Comparison of ENCODE assay signal across 22 cellular contexts in the genomic region with DNA sequence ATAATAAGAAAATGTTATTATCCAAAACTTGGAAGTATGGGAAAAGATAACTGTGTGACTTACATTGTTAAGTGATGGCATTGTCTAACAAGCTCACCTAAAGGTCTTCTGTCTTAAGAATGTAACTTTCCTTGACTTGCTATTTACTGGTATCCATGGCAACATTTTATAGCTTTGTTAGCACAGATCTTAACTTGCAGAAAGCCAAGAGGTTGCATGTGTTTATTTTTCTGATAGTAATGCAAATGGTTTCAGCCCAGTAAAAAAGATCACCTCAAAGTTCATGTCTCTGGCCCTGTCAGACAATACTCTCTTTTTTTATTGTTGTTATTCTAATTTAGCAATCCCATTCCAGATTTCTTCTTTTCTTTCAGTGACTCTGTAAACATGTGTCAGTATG.
DNase-seq lines count a peak whose midpoint lies in the region; ATAC-seq, FAIRE-seq and TF ChIP-seq lines count a peak whose summit lies in the region.
"Had no signal": no experiment of that assay in that cellular context is flagged by ENCODE, and none has a peak within 500 bp of the region (broad histone marks: within the 10 kb centered on the region; RNA-seq: fewer than 3 reads in every experiment).

No MANE protein-coding gene starts in this region.

- TF ChIP-seq CTCF in RWPE1 (conservative IDR thresholded peaks at IDR 0.05; ENCODE audit: low read depth) (no peak), suprapubic skin (IDR thresholded peaks at IDR 0.05) (no peak)

- no peak overlapping the region for H3K18ac ChIP-seq in mesendoderm (ENCODE audit: low read length)

- POLR2A ChIA-PET in RWPE1 (lab: Yijun Ruan, JAX; ENCODE audit: low non-redundant PET): no interaction called here

- TF ChIP-seq POLR2A in suprapubic skin (IDR thresholded peaks at IDR 0.05): no peak

- CTCF ChIA-PET in RWPE1 (lab: Yijun Ruan, JAX): no interaction called here

- H3K27me3 ChIP-seq in mesendoderm (ENCODE audit: insufficient read depth, low read length, poor library complexity) (no peaks in the 10 kb centered on the region), suprapubic skin (no peaks in the 10 kb centered on the region)
- H3K27me3 ChIP-seq: transverse colon had no signal

- no peaks in the 10 kb centered on the region for H3K79me2 ChIP-seq in mesendoderm (ENCODE audit: control insufficient read depth, insufficient read depth, low read length)

- no peaks in the 10 kb centered on the region for H3K79me1 ChIP-seq in mesendoderm (ENCODE audit: low read length)

- no peak overlapping the region for H2AK5ac ChIP-seq in mesendoderm (ENCODE audit: low read length)

- no peak overlapping the region for H4K5ac ChIP-seq in mesendoderm (ENCODE audit: low read length)

- H2BK5ac ChIP-seq in mesendoderm (ENCODE audit: low read length): no peak overlapping the region

- H3K4me1 ChIP-seq in mesendoderm (ENCODE audit: control insufficient read depth, low read depth, low read length) (no peaks in the 10 kb centered on the region), suprapubic skin (peaks cover 6% of the 10 kb centered on the region)
- H3K4me1 ChIP-seq: lower lobe of right lung had no signal

- H4K8ac ChIP-seq in mesendoderm (ENCODE audit: low read depth, low read length): no peak overlapping the region

- H3K4me3 ChIP-seq in mesendoderm (ENCODE audit: low read length): no peak overlapping the region
- H3K4me3 ChIP-seq in suprapubic skin: no peak overlapping the region
- H3K4me3 ChIP-seq: lower lobe of right lung, transverse colon had no signal

- H2BK120ac ChIP-seq in mesendoderm (ENCODE audit: low read depth, low read length): no peak overlapping the region

- DNase-seq in H4 (ENCODE audit: low spot score) (peak; percentile 13), RWPE1 (ENCODE audit: low spot score) (peak; percentile 0), mesendoderm (peak; percentile 83), dedifferentiated amniotic fluid mesenchymal stem cell (ENCODE audit: extremely low spot score) (no peak), suprapubic skin (ENCODE audit: low spot score in 2 of 2) (no peak)
- DNase-seq: activated CD4-positive, alpha-beta T cell treated with anti-CD3 and anti-CD28 coated beads for 4 hours; activated naive CD4-positive, alpha-beta T cell treated with anti-CD3 and anti-CD28 coated beads, Interleukin-2, amount 10 ng/mL, durations not matched to agents 7 days and 5 days; Calu3; effector memory CD4-positive, alpha-beta T cell; GDM1; lower lobe of right lung; naive thymus-derived CD8-positive, alpha-beta T cell; NCI-H2081; NCI-H69; stimulated activated CD4-positive, alpha-beta T cell treated with anti-CD3 and anti-CD28 coated beads, Interleukin-12 subunit alpha, Interleukin-12 subunit beta, amount 100 ng/mL, for 4 hours; transverse colon had no signal

- no peak overlapping the region for H2BK15ac ChIP-seq in mesendoderm (replicated peaks; ENCODE audit: low read depth)

- H3K4me2 ChIP-seq in mesendoderm (ENCODE audit: low read length): no peak overlapping the region

- no peak overlapping the region for H3K23ac ChIP-seq in mesendoderm (ENCODE audit: low read length)

- TF ChIP-seq EP300 in suprapubic skin (IDR thresholded peaks at IDR 0.05): no peak

- H3K56ac ChIP-seq in mesendoderm (ENCODE audit: low read length): no peak overlapping the region

- H3K27ac ChIP-seq in RWPE1 (no peak overlapping the region), mesendoderm (ENCODE audit: low read depth, low read length) (no peak overlapping the region), suprapubic skin (no peak overlapping the region)
- H3K27ac ChIP-seq: lower lobe of right lung, transverse colon had no signal

- ATAC-seq in GM18511 (IDR thresholded peaks at IDR 0.05; ENCODE audit: unreplicated experiment) (no peak), HG02973 (IDR thresholded peaks at IDR 0.05; ENCODE audit: unreplicated experiment) (no peak)
- ATAC-seq: lower lobe of right lung; naive thymus-derived CD8-positive, alpha-beta T cell; stimulated activated memory B cell treated with anti-CD40 and anti-IgM and Interleukin-4, amounts not matched to agents 10 μg/mL and 1 μg/mL and 100 μg/mL, for 72 hours had no signal

- no peak overlapping the region for H3K9ac ChIP-seq in mesendoderm (ENCODE audit: low read length)

- H3K4ac ChIP-seq in mesendoderm (ENCODE audit: low read depth, low read length): no peak overlapping the region

- H3K9me3 ChIP-seq in suprapubic skin: no peaks in the 10 kb centered on the region
- H3K9me3 ChIP-seq: lower lobe of right lung, transverse colon had no signal

- peak; percentile 94 for FAIRE-seq in endometrium (lab: Jason Lieb, UNC)
- FAIRE-seq: frontal cortex, GM12891 had no signal

- H3K36me3 ChIP-seq in mesendoderm (ENCODE audit: control insufficient read depth, insufficient read depth, low read length) (no peaks in the 10 kb centered on the region), suprapubic skin (no peaks in the 10 kb centered on the region)
- H3K36me3 ChIP-seq: lower lobe of right lung, transverse colon had no signal

Comparison
In these comparisons a context has a peak if more than half of its experiments do, and no peak if none do; other contexts are left out.
1. DNase-seq: peak in H4 (single experiment), RWPE1 (single experiment) and mesendoderm (single experiment); none in dedifferentiated amniotic fluid mesenchymal stem cell (single experiment) and suprapubic skin (0 of 2).